Comparison of ENCODE assay signal across 9 cellular contexts in the genomic region with DNA sequence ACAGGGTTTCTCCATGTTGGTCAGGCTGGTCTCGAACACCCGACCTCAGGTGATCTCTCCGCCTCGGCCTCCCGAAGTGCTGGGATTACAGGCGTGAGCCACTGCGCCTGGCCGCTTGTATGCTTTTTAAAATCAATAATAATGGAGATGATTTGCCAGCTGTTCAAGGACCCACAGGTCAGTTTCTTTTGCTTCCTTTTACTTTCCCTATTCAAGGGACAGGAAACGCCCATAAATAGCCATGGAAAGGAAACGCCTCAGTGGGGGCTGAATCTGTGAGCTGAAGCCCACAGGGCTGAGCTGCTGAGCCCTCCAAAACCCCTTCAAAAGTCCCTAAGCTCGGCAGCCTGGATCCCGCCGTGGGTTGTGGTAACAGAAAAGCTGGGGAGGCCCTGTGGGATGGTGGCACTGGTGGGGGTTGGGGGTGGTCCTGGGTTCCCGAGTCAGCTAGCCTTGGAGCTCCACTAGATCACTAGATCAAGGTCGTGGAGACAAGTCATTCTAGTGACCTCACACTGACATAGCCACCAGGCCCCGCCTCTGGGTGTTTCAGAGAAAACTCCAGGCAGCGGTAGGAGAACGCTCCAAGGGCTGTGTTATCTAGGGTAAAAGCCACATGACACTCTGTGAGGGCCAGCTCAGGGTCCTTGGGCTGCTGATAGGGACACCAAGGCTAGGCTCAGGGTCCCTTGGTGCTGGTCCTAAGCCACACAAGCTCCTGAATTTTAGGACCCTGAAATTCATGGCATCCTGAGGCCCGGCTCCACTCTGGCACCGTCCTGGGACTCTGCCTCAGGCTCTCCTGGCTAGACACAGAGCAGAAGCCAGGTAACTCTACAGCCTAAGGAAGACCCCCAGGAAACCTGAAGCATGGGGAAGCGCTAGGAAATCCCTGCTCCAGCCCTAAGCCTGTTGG. TPM values are rescaled to one million over a fixed set of nuclear protein-coding genes. Genes with fewer than 3 reads are reported as not detected.
A peak's percentile ranks its signal among the peaks of the same experiment; 100 is the strongest.
DNase-seq lines count a peak whose midpoint lies in the region; ATAC-seq and TF ChIP-seq lines count a peak whose summit lies in the region.
"Had no signal": no experiment of that assay in that cellular context is flagged by ENCODE, and none has a peak within 500 bp of the region (broad histone marks: within the 10 kb centered on the region; RNA-seq: fewer than 3 reads in every experiment).

No MANE protein-coding gene starts in this region.

- peak overlapping the region; percentile 55 for H4K91ac ChIP-seq in IMR-90 (ENCODE audit: insufficient read depth, low read depth, low read length)

- no peak for TF ChIP-seq EP300 in suprapubic skin (IDR thresholded peaks at IDR 0.05)

- CTCF ChIA-PET in IMR-90 (lab: Yijun Ruan, JAX): interaction anchor here (1.2 kb wide), 1 partner anchor 17 kb away, joined by 4 read pairs; no protein-coding TSS in a partner anchor

- peak overlapping the region; percentile 83 for H4K5ac ChIP-seq in IMR-90 (ENCODE audit: low read depth, low read length)
- no peak overlapping the region for H4K5ac ChIP-seq in mesendoderm (ENCODE audit: low read length)

- H2AFZ ChIP-seq in IMR-90 (replicated peaks; ENCODE audit: low read length, poor library complexity): peak overlapping the region; percentile 65

- H3K36me3 Mint-ChIP-seq in activated T-cell treated with anti-CD3 and anti-CD28 coated beads, Interleukin-2, amount 50 U/mL, for 24 hours (ENCODE audit: low read depth): no peaks in the 10 kb centered on the region

- no peaks in the 10 kb centered on the region for H3K27me3 Mint-ChIP-seq in activated T-cell treated with anti-CD3 and anti-CD28 coated beads, Interleukin-2, amount 50 U/mL, for 24 hours

- H3K14ac ChIP-seq in IMR-90 (replicated peaks; ENCODE audit: low read depth, low read length): 0 out of 2 replicates have a peak overlapping the region, but pooled peaks have one; percentile 62

- H3K27ac Mint-ChIP-seq in activated T-cell treated with anti-CD3 and anti-CD28 coated beads, Interleukin-2, amount 50 U/mL, for 24 hours: no peak overlapping the region

- H4K20me1 ChIP-seq in IMR-90 (ENCODE audit: insufficient read depth, low read length): no peaks in the 10 kb centered on the region

- POLR2A ChIA-PET in IMR-90 (lab: Charles Lee; ENCODE audit: unreplicated experiment): no interaction called here

- H3K27ac ChIP-seq in IMR-90 (ENCODE audit: insufficient read depth, low read length) (no peak overlapping the region), mesendoderm (ENCODE audit: low read depth, low read length) (peak overlapping the region; percentile 5), suprapubic skin (peak overlapping the region; percentile 75)

- no peak overlapping the region for H3K9ac ChIP-seq in IMR-90 (ENCODE audit: low read depth, low read length)
- H3K9ac ChIP-seq in mesendoderm (ENCODE audit: low read length): no peak overlapping the region

- no peaks in the 10 kb centered on the region for H3K9me3 Mint-ChIP-seq in activated T-cell treated with anti-CD3 and anti-CD28 coated beads, Interleukin-2, amount 50 U/mL, for 24 hours

- in situ Hi-C loops in IMR-90 (cut with MboI; ENCODE audit: low sequenced_read_pairs): no loop called here

- H2BK15ac ChIP-seq in IMR-90 (ENCODE audit: low read depth, low read length) (peak overlapping the region; percentile 78; the same call in 1 of the 3 replicates), mesendoderm (replicated peaks; ENCODE audit: low read depth) (no peak overlapping the region)

- H3K79me1 ChIP-seq in IMR-90 (ENCODE audit: low read depth in 1 of 2, low read length in 2 of 2) (peaks cover 4 to 10% of the 10 kb centered on the region in 2 experiments; a peak in 1 of 4 replicates), mesendoderm (ENCODE audit: low read length) (no peaks in the 10 kb centered on the region)

- H2AK5ac ChIP-seq in IMR-90 (ENCODE audit: low read depth, low read length) (peak overlapping the region; percentile 64; the same call in 1 of the 2 replicates), mesendoderm (ENCODE audit: low read length) (no peak overlapping the region)

- peak overlapping the region; percentile 93 for H2AK9ac ChIP-seq in IMR-90 (replicated peaks; ENCODE audit: low read depth, low read length, poor library complexity)

- intact Hi-C loops in IMR-90 (cut with micrococcal nuclease): no loop called here

- no TSS peak for BruUV-seq in IMR-90 (replicated peaks; lab: Mats Ljungman, UMichigan)

- ATAC-seq in IMR-90 (ENCODE audit: low read depth) (no peak), HG03045 (IDR thresholded peaks at IDR 0.05; ENCODE audit: unreplicated experiment) (no peak), HG03280 (IDR thresholded peaks at IDR 0.05; ENCODE audit: unreplicated experiment) (no peak)

- H3K4me2 ChIP-seq in IMR-90 (ENCODE audit: low read depth, low read length): no peak overlapping the region
- H3K4me2 ChIP-seq in mesendoderm (ENCODE audit: low read length): no peak overlapping the region

- H3K4me1 Mint-ChIP-seq in activated T-cell treated with anti-CD3 and anti-CD28 coated beads, Interleukin-2, amount 50 U/mL, for 24 hours (ENCODE audit: low read depth): no peaks in the 10 kb centered on the region

- H2BK5ac ChIP-seq in IMR-90 (ENCODE audit: low read depth, low read length, poor library complexity, severe bottlenecking) (peak overlapping the region; percentile 28), mesendoderm (ENCODE audit: low read length) (no peak overlapping the region)

- H2BK120ac ChIP-seq in IMR-90 (ENCODE audit: low read depth, low read length) (peak overlapping the region; percentile 72), mesendoderm (ENCODE audit: low read depth, low read length) (no peak overlapping the region)

- peak overlapping the region; percentile 76 for H2BK20ac ChIP-seq in IMR-90 (ENCODE audit: low read depth, low read length)

- no peak for TF ChIP-seq CTCF in IMR-90 (conservative IDR thresholded peaks at IDR 0.05; ENCODE audit: low read depth, low read length)
- no peak for TF ChIP-seq CTCF in suprapubic skin (IDR thresholded peaks at IDR 0.05)

- DNase-seq in IMR-90 (no peak), dermis blood vessel endothelial cell (peak; percentile 47), mesendoderm (peak; percentile 69), suprapubic skin (ENCODE audit: low spot score in 2 of 2) (peak; percentile 78 to 86), NCI-H510A (lab: John Stamatoyannopoulos, UW) (no peak)
- no peak for DNase-seq in activated T-cell treated with anti-CD3 and anti-CD28 coated beads, Interleukin-2, amount 50 U/mL, for 24 hours
- DNase-seq: NCI-H345 had no signal

- 100% methylated on average over 3 of the region's 21 CpGs; no CpG with 5 or more reads in 1 of the 2 experiments for WGBS in IMR-90 (ENCODE audit: extremely low coverage in 2 of 2, insufficient read length in 1 of 2), 2 experiments
- no CpG with 5 or more reads among the region's 21 CpGs for WGBS in mesendoderm (ENCODE audit: extremely low coverage, insufficient coverage, low lambda C conversion rate)
- WGBS in suprapubic skin: 73% methylated on average over 17 of the region's 21 CpGs

- H3K23ac ChIP-seq in IMR-90 (ENCODE audit: low read depth, low read length): no peak overlapping the region
- no peak overlapping the region for H3K23ac ChIP-seq in mesendoderm (ENCODE audit: low read length)

- H4K8ac ChIP-seq in IMR-90 (ENCODE audit: low read depth in 2 of 2, low read length in 2 of 2) (peak overlapping the region; percentile 36 to 48; a peak in 2 of 4 replicates), mesendoderm (ENCODE audit: low read depth, low read length) (peak overlapping the region; percentile 90)

- no peak overlapping the region for H3K4me3 Mint-ChIP-seq in activated T-cell treated with anti-CD3 and anti-CD28 coated beads, Interleukin-2, amount 50 U/mL, for 24 hours

- H3K79me2 ChIP-seq in mesendoderm (ENCODE audit: control insufficient read depth, insufficient read depth, low read length): no peaks in the 10 kb centered on the region

- peak overlapping the region; percentile 65 for H3K4ac ChIP-seq in IMR-90 (ENCODE audit: low read depth, low read length)
- peak overlapping the region; percentile 27 for H3K4ac ChIP-seq in mesendoderm (ENCODE audit: low read depth, low read length)

- dilution Hi-C loops in IMR-90 (cut with HindIII; ENCODE audit: low sequenced_read_pairs, unreplicated experiment): no loop called here

- no peak for TF ChIP-seq RAD21 in IMR-90 (IDR thresholded peaks at IDR 0.05; ENCODE audit: low read length)

- no peak for TF ChIP-seq POLR2A in IMR-90 (IDR thresholded peaks at IDR 0.05; ENCODE audit: low read depth, low read length)
- no peak for TF ChIP-seq POLR2A in suprapubic skin (IDR thresholded peaks at IDR 0.05)

- peaks cover 12% of the 10 kb centered on the region for H3K9me1 ChIP-seq in IMR-90 (ENCODE audit: insufficient read depth, low read length)

- no peak overlapping the region; the same call in 1 of the 2 replicates for H3K18ac ChIP-seq in IMR-90 (ENCODE audit: low read depth, low read length)
- peak overlapping the region; percentile 81 for H3K18ac ChIP-seq in mesendoderm (ENCODE audit: low read length)

- H3K36me3 ChIP-seq in IMR-90 (ENCODE audit: control insufficient read depth, insufficient read depth, low read length) (no peaks in the 10 kb centered on the region), mesendoderm (ENCODE audit: control insufficient read depth, insufficient read depth, low read length) (no peaks in the 10 kb centered on the region), suprapubic skin (no peaks in the 10 kb centered on the region)

- H3K56ac ChIP-seq in IMR-90 (ENCODE audit: extremely low read depth, insufficient read depth, low read length): no peak overlapping the region
- H3K56ac ChIP-seq in mesendoderm (ENCODE audit: low read length): peak overlapping the region; percentile 77

- H3K9me3 ChIP-seq in IMR-90 (ENCODE audit: control insufficient read depth, insufficient read depth, low read length): no peaks in the 10 kb centered on the region
- no peaks in the 10 kb centered on the region for H3K9me3 ChIP-seq in suprapubic skin

- peaks cover 16% of the 10 kb centered on the region for H3K4me1 ChIP-seq in IMR-90 (ENCODE audit: control insufficient read depth, insufficient read depth, low read length)
- peaks cover 6% of the 10 kb centered on the region for H3K4me1 ChIP-seq in mesendoderm (ENCODE audit: control insufficient read depth, low read depth, low read length)
- peaks cover 27% of the 10 kb centered on the region for H3K4me1 ChIP-seq in suprapubic skin

- H3K4me3 ChIP-seq in IMR-90 (ENCODE audit: insufficient read depth, low read depth, low read length): no peak overlapping the region
- no peak overlapping the region for H3K4me3 ChIP-seq in mesendoderm (ENCODE audit: low read length)
- H3K4me3 ChIP-seq in suprapubic skin: no peak overlapping the region

- H3K27me3 ChIP-seq in IMR-90 (ENCODE audit: control insufficient read depth, insufficient read depth, low read length) (no peaks in the 10 kb centered on the region), mesendoderm (ENCODE audit: insufficient read depth, low read length, poor library complexity) (no peaks in the 10 kb centered on the region), suprapubic skin (no peaks in the 10 kb centered on the region)

RNA-seq across cellular contexts. Expression of gene DUSP1, which starts 18.0 kb away (rescaled TPM):
- total RNA-seq in IMR-90 (2012; rRNA removed): 304 and 320 TPM in 2 replicates
- polyA plus RNA-seq in IMR-90 (2012; rRNA removed): 467 and 674 TPM in 2 replicates
- polyA plus RNA-seq in IMR-90 (2012; cell fraction: cytosol; rRNA removed): 405 and 1,457 TPM in 2 replicates
- polyA plus RNA-seq in IMR-90 (2012; cell fraction: nucleus; rRNA removed; ENCODE audit: low replicate concordance): 1,904 and 1,990 TPM in 2 replicates
- 105 and 303 TPM in 2 replicates for total RNA-seq in dermis blood vessel endothelial cell
- 13.6 TPM for polyA plus RNA-seq in mesendoderm (2013, experiment 1 of 2)
- 14.0 TPM for polyA plus RNA-seq in mesendoderm (2013, experiment 2 of 2)
- total RNA-seq in suprapubic skin: 1,000 to 10,000 TPM; 1,246 to 2,948 (median 1,762) TPM

RNA-seq across cellular contexts. Expression of gene ERGIC1, which starts 45.0 kb away (rescaled TPM):
- total RNA-seq in IMR-90 (2012; rRNA removed) (124 and 134 TPM in 2 replicates), dermis blood vessel endothelial cell (64.0 and 137 TPM in 2 replicates), suprapubic skin (100 to 1,000 TPM in 1 of 4 donors, 10 to 100 TPM in 3; 81.2 to 106 (median 91.8) TPM)
- 185 and 192 TPM in 2 replicates for polyA plus RNA-seq in IMR-90 (2012; rRNA removed)
- 59.2 and 179 TPM in 2 replicates for polyA plus RNA-seq in IMR-90 (2012; cell fraction: cytosol; rRNA removed)
- 128 and 132 TPM in 2 replicates for polyA plus RNA-seq in IMR-90 (2012; cell fraction: nucleus; rRNA removed; ENCODE audit: low replicate concordance)
- 55.0 TPM for polyA plus RNA-seq in mesendoderm (2013, experiment 1 of 2)
- 57.1 TPM for polyA plus RNA-seq in mesendoderm (2013, experiment 2 of 2)

Comparison
In these comparisons a context has a peak if more than half of its experiments do, and no peak if none do; other contexts are left out.
1. DNase-seq: peak in dermis blood vessel endothelial cell (single experiment), mesendoderm (single experiment) and suprapubic skin (2 of 2); none in IMR-90 (single experiment), activated T-cell treated with anti-CD3 and anti-CD28 coated beads, Interleukin-2, amount 50 U/mL, for 24 hours (single experiment) and NCI-H510A (single experiment).